ENCODE assay signal across 1 cellular context in genomic region chr4:182738283-182739047, GRCh38.
TF ChIP-seq lines count a peak whose summit lies in the region.

No MANE protein-coding gene starts in this region.

TF ChIP-seq in GM23338, 12 proteins besides CTCF, POLR2A, EP300 and RAD21:
- TF ChIP-seq ZNF462 (CRISPR knock-in tag; IDR thresholded peaks at IDR 0.05), result no peak
- no peak for TF ChIP-seq JUNB (IDR thresholded peaks at IDR 0.05; ENCODE audit: unreplicated experiment)
- no peak for TF ChIP-seq STAT1 (IDR thresholded peaks at IDR 0.05; ENCODE audit: unreplicated experiment)
- no peak for TF ChIP-seq EZH2 (IDR thresholded peaks at IDR 0.05; ENCODE audit: low read depth, unreplicated experiment)
- TF ChIP-seq ETS1 (IDR thresholded peaks at IDR 0.05), result no peak
- no peak for TF ChIP-seq REST (IDR thresholded peaks at IDR 0.05; ENCODE audit: unreplicated experiment)
- TF ChIP-seq EZH2phosphoT487 (IDR thresholded peaks at IDR 0.05; ENCODE audit: unreplicated experiment), result no peak
- TF ChIP-seq NANOG (IDR thresholded peaks at IDR 0.05; ENCODE audit: borderline replicate concordance), result no peak
- no peak for TF ChIP-seq POLR2AphosphoS5 (IDR thresholded peaks at IDR 0.05; ENCODE audit: low read depth)
- TF ChIP-seq ZNF114 (CRISPR knock-in tag; IDR thresholded peaks at IDR 0.05), result no peak
- no peak for TF ChIP-seq ZNF331 (CRISPR knock-in tag; IDR thresholded peaks at IDR 0.05; ENCODE audit: low read depth)
- no peak for TF ChIP-seq CREB1 (CRISPR knock-in tag; IDR thresholded peaks at IDR 0.05; ENCODE audit: low read depth)
TF ChIP-seq in GM23338: peak in this region for 0.
